In genomic region chr20:25695532-25696383, GRCh38 we compare ENCODE assay signal across 8 cellular contexts. TPM values are rescaled to one million over a fixed set of nuclear protein-coding genes. Genes with fewer than 3 reads are reported as not detected.
DNase-seq lines count a peak whose midpoint lies in the region; ATAC-seq and TF ChIP-seq lines count a peak whose summit lies in the region.

No MANE protein-coding gene starts in this region.

- peak overlapping the region; percentile 88 for H3K4me3 Mint-ChIP-seq in activated T-cell treated with anti-CD3 and anti-CD28 coated beads, Interleukin-2, amount 50 U/mL, for 24 hours
- peak overlapping the region; percentile 86 to 97 (median 95) for H3K4me3 Mint-ChIP-seq in naive thymus-derived CD8-positive, alpha-beta T cell

- H3K9me3 Mint-ChIP-seq in activated T-cell treated with anti-CD3 and anti-CD28 coated beads, Interleukin-2, amount 50 U/mL, for 24 hours = no peaks in the 10 kb centered on the region
- peaks cover 2 to 17% (median 12%) of the 10 kb centered on the region in 9 donors for H3K9me3 Mint-ChIP-seq in naive thymus-derived CD8-positive, alpha-beta T cell

- 0 out of 3 replicates have a peak, but pooled peaks have one; percentile 2 for ATAC-seq in RWPE2 (ENCODE audit: low read depth)
- ATAC-seq in naive thymus-derived CD8-positive, alpha-beta T cell = no peak

- peaks cover 27% of the 10 kb centered on the region for H3K36me3 ChIP-seq in RWPE2 (ENCODE audit: low read depth)

- no peaks in the 10 kb centered on the region for H3K27me3 ChIP-seq in RWPE2 (ENCODE audit: insufficient read depth, poor library complexity, severe bottlenecking)

- no peak for TF ChIP-seq POLR2A in erythroblast (IDR thresholded peaks at IDR 0.05; ENCODE audit: low read length)

- no peak for DNase-seq in activated T-cell treated with anti-CD3 and anti-CD28 coated beads, Interleukin-2, amount 50 U/mL, for 24 hours
- no peak for DNase-seq in activated T-cell treated with anti-CD3 and anti-CD28 coated beads for 4 hours
- DNase-seq in RWPE2 (ENCODE audit: low spot score) = no peak
- peak; percentile 44 to 56 for DNase-seq in erythroblast (lab: John Stamatoyannopoulos, UW)
- no peak for DNase-seq in naive thymus-derived CD8-positive, alpha-beta T cell
- DNase-seq in activated CD8-positive, alpha-beta memory T cell treated with anti-CD3 and anti-CD28 coated beads, Interleukin-2, amount 50 U/mL, for 4 hours = no peak
- DNase-seq in NOMO-1 treated with dmso at 0.1 percent for 144 hours (lab: John Stamatoyannopoulos, UW; ENCODE audit: unreplicated experiment) = no peak
- no peak for DNase-seq in SIG-M5 (lab: John Stamatoyannopoulos, UW)

- peak overlapping the region; percentile 59 for H3K4me3 ChIP-seq in RWPE2 (ENCODE audit: severe bottlenecking)

- POLR2A ChIA-PET in naive thymus-derived CD8-positive, alpha-beta T cell (lab: Charles Lee) = interaction anchor here (1.0 kb wide), 2 partner anchors 24 to 56 kb away, joined by 3 read pairs; no protein-coding TSS in a partner anchor

- peaks cover 2% of the 10 kb centered on the region for H3K9me3 ChIP-seq in RWPE2 (ENCODE audit: severe bottlenecking)

- H3K36me3 Mint-ChIP-seq in activated T-cell treated with anti-CD3 and anti-CD28 coated beads, Interleukin-2, amount 50 U/mL, for 24 hours (ENCODE audit: low read depth) = peaks cover 39% of the 10 kb centered on the region
- peaks cover 9 to 15% (median 12%) of the 10 kb centered on the region in 3 donors for H3K36me3 Mint-ChIP-seq in naive thymus-derived CD8-positive, alpha-beta T cell

- peaks cover 11% of the 10 kb centered on the region for H3K4me1 ChIP-seq in RWPE2 (ENCODE audit: insufficient read depth, poor library complexity, severe bottlenecking)

- H3K27ac ChIP-seq in RWPE2 (ENCODE audit: poor library complexity, severe bottlenecking) = peak overlapping the region; percentile 65

- no peaks in the 10 kb centered on the region for H3K27me3 Mint-ChIP-seq in activated T-cell treated with anti-CD3 and anti-CD28 coated beads, Interleukin-2, amount 50 U/mL, for 24 hours
- no peaks in the 10 kb centered on the region for H3K27me3 Mint-ChIP-seq in naive thymus-derived CD8-positive, alpha-beta T cell

- no peak for TF ChIP-seq CTCF in RWPE2 (IDR thresholded peaks at IDR 0.05; ENCODE audit: poor library complexity, severe bottlenecking)

- peaks cover 42% of the 10 kb centered on the region for H3K4me1 Mint-ChIP-seq in activated T-cell treated with anti-CD3 and anti-CD28 coated beads, Interleukin-2, amount 50 U/mL, for 24 hours (ENCODE audit: low read depth)
- peaks cover 20 to 54% (median 48%) of the 10 kb centered on the region in 4 donors for H3K4me1 Mint-ChIP-seq in naive thymus-derived CD8-positive, alpha-beta T cell

- peak overlapping the region; percentile 94 for H3K27ac Mint-ChIP-seq in activated T-cell treated with anti-CD3 and anti-CD28 coated beads, Interleukin-2, amount 50 U/mL, for 24 hours
- H3K27ac Mint-ChIP-seq in naive thymus-derived CD8-positive, alpha-beta T cell = peak overlapping the region; percentile 71 to 96 (median 85)

RNA-seq across cellular contexts. Expression of gene ZNF337, which starts 0.9 kb away (rescaled TPM):
- total RNA-seq in naive thymus-derived CD8-positive, alpha-beta T cell = 10 to 100 TPM; 40.9 TPM
- polyA plus RNA-seq in naive thymus-derived CD8-positive, alpha-beta T cell = 10 to 100 TPM in 1 of 3 donors, 1 to 10 TPM in 2; 4.4 to 17.9 (median 7.5) TPM

Comparison
In these comparisons a context has a peak if more than half of its experiments do, and no peak if none do; other contexts are left out.
1. DNase-seq: peak in erythroblast (2 of 2); none in activated T-cell treated with anti-CD3 and anti-CD28 coated beads, Interleukin-2, amount 50 U/mL, for 24 hours (single experiment), activated T-cell treated with anti-CD3 and anti-CD28 coated beads for 4 hours (single experiment), RWPE2 (single experiment), naive thymus-derived CD8-positive, alpha-beta T cell (0 of 10), activated CD8-positive, alpha-beta memory T cell treated with anti-CD3 and anti-CD28 coated beads, Interleukin-2, amount 50 U/mL, for 4 hours (single experiment), NOMO-1 treated with dmso at 0.1 percent for 144 hours (single experiment) and SIG-M5 (single experiment).